15 cellular contexts compared by ENCODE assay signal in the genomic region with DNA sequence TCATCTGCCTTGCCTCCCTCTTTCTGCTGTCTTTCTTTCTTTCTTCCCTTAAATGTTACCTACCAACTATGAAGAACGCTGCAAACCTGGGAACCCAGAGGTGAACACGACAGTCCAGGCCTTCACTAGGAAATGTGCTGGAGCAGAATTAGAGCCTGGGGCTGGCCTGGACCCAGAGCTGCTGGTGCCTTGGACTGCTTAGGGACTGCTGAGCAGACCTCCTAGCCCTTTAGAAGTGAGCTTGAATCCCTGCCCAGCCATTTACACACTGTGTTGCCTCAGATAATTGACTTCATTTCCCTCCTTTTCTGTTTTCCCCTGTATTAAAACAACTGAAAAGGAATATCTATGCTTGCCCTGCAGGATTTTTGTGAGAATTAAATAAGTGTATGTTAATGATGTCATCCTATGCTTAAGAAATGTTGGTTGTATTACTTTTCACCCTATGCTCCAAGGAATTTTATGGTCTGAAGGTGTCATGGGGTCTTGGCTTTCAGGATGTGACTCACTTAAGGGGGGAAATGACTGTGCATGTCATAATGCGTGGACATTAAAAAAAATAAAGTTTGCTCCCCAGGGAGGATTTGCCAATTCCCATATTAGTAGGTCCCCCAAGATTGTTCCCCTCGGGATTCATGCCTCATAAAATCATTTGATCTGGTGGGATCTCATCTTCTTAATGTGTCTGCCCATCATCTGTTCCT. TPM values are rescaled to one million over a fixed set of nuclear protein-coding genes. Genes with fewer than 3 reads are reported as not detected.
DNase-seq lines count a peak whose midpoint lies in the region; ATAC-seq and TF ChIP-seq lines count a peak whose summit lies in the region.
"Had no signal": no experiment of that assay in that cellular context is flagged by ENCODE, and none has a peak within 500 bp of the region (broad histone marks: within the 10 kb centered on the region; RNA-seq: fewer than 3 reads in every experiment).

No MANE protein-coding gene starts in this region.

- H3F3A ChIP-seq in MM.1S (ENCODE audit: insufficient read depth, low read length): no peaks in the 10 kb centered on the region

- H3K4me2 ChIP-seq in MM.1S (ENCODE audit: low read depth, low read length): no peak overlapping the region

- H3K27me3 ChIP-seq in SJSA1 (replicated peaks) (no peaks in the 10 kb centered on the region), psoas muscle (ENCODE audit: insufficient read depth in 3 of 3, low read length in 2 of 3) (no peaks in the 10 kb centered on the region), MM.1S (replicated peaks; ENCODE audit: insufficient read depth, low read length) (no peaks in the 10 kb centered on the region)

- H3K9me3 ChIP-seq in SJSA1 (replicated peaks) (no peaks in the 10 kb centered on the region), psoas muscle (no peaks in the 10 kb centered on the region), MM.1S (replicated peaks; ENCODE audit: insufficient read depth, low read length) (no peaks in the 10 kb centered on the region)

- H3K4me3 ChIP-seq in SJSA1 (no peak overlapping the region), fibroblast of mammary gland (ENCODE audit: control insufficient read depth, low read depth, low read length) (no peak overlapping the region), psoas muscle (no peak overlapping the region), MM.1S (ENCODE audit: low read length) (no peak overlapping the region)

- WGBS in psoas muscle, 3 donors: 38 to 54% (median 53%) methylated on average over 4 of the region's 4 CpGs

- intact Hi-C loops in psoas muscle (cut with DNase I): loop anchor here in 1 of 2 donors (5.0 to 10.0 kb wide), 3 partner anchors 79 to 427 kb away; no protein-coding TSS in a partner anchor

- H3K9ac ChIP-seq in MM.1S (ENCODE audit: low read length): no peak overlapping the region

- peaks cover 68% of the 10 kb centered on the region for H3K4me1 ChIP-seq in SJSA1 (replicated peaks)
- H3K4me1 ChIP-seq in psoas muscle: peaks cover 57% of the 10 kb centered on the region
- 0 out of 2 replicates have a peak, but pooled peaks cover 4% of the 10 kb centered on the region for H3K4me1 ChIP-seq in MM.1S (ENCODE audit: low read length)

- H4K20me1 ChIP-seq in MM.1S (ENCODE audit: insufficient read depth, low read length): no peaks in the 10 kb centered on the region

- H3K36me3 ChIP-seq in SJSA1 (peaks cover 19% of the 10 kb centered on the region), psoas muscle (ENCODE audit: insufficient read depth in 1 of 2, low read depth in 1 of 2) (no peaks in the 10 kb centered on the region), MM.1S (replicated peaks; ENCODE audit: insufficient read depth, low read length) (no peaks in the 10 kb centered on the region)

- no peaks in the 10 kb centered on the region for H3K79me2 ChIP-seq in MM.1S (ENCODE audit: low read length)

- no peaks in the 10 kb centered on the region for H3K9me2 ChIP-seq in MM.1S (replicated peaks; ENCODE audit: insufficient read depth, low read length)

- ATAC-seq in psoas muscle (no peak), HG03460 (IDR thresholded peaks at IDR 0.05; ENCODE audit: unreplicated experiment) (no peak), HG03439 (IDR thresholded peaks at IDR 0.05; ENCODE audit: unreplicated experiment) (no peak)
- no peak for ATAC-seq in activated CD4-positive, CD25-positive, alpha-beta regulatory T cell treated with anti-CD3 and anti-CD28 coated beads, Interleukin-2, amount 50 U/mL, for 24 hours
- ATAC-seq: activated CD8-positive, alpha-beta T cell treated with anti-CD3 and anti-CD28 coated beads, Interleukin-2, amount 10 ng/mL, durations not matched to agents 7 days and 5 days had no signal

- DNase-seq in GM04503 (ENCODE audit: low read depth) (peak; percentile 15), SJSA1 (ENCODE audit: low read depth in 1 of 2, low spot score in 2 of 2) (peak; percentile 61 to 85), fibroblast of mammary gland (ENCODE audit: low read depth) (peak; percentile 92), psoas muscle (no peak), MM.1S (no peak)
- DNase-seq: activated CD8-positive, alpha-beta T cell treated with anti-CD3 and anti-CD28 coated beads, Interleukin-2, amount 10 ng/mL, durations not matched to agents 7 days and 5 days; activated naive CD4-positive, alpha-beta T cell; CD4-positive, alpha-beta memory T cell; H7; KG1; OCI-M1; posterior cingulate gyrus had no signal

- H2AFZ ChIP-seq in MM.1S (ENCODE audit: low read length): no peak overlapping the region

- TF ChIP-seq CTCF in fibroblast of mammary gland (conservative IDR thresholded peaks at IDR 0.05; ENCODE audit: control insufficient read depth, insufficient read depth, low read depth, low read length) (no peak), psoas muscle (IDR thresholded peaks at IDR 0.05) (no peak), MM.1S (IDR thresholded peaks at IDR 0.05; ENCODE audit: low read length) (no peak)

- H3K27ac ChIP-seq in SJSA1 (peak overlapping the region; percentile 95), psoas muscle (peak overlapping the region; percentile 51), MM.1S (ENCODE audit: low read length) (no peak overlapping the region)

RNA-seq across cellular contexts. Expression of gene CDH13, which starts 11.5 kb away (rescaled TPM):
- 60.7 and 62.5 TPM in 2 replicates for total RNA-seq in SJSA1 (2014; rRNA removed; shearing (Covaris generic))
- 10 to 100 TPM; 22.8 to 30.7 (median 29.5) TPM for total RNA-seq in psoas muscle
- polyA plus RNA-seq in psoas muscle: 10 to 100 TPM in 2 of 3 donors, 1 to 10 TPM in 1; 6.1 to 14.0 (median 13.8) TPM
- total RNA-seq: activated CD8-positive, alpha-beta T cell treated with anti-CD3 and anti-CD28 coated beads, Interleukin-2, amount 10 ng/mL, durations not matched to agents 7 days and 5 days; CD4-positive, alpha-beta memory T cell had no signal
- polyA plus RNA-seq: CD4-positive, alpha-beta memory T cell had no signal

Comparison
In these comparisons a context has a peak if more than half of its experiments do, and no peak if none do; other contexts are left out.
1. DNase-seq: peak in GM04503 (single experiment), SJSA1 (2 of 2) and fibroblast of mammary gland (single experiment); none in psoas muscle (0 of 2) and MM.1S (single experiment).